8 cellular contexts compared by ENCODE assay signal in the genomic region with DNA sequence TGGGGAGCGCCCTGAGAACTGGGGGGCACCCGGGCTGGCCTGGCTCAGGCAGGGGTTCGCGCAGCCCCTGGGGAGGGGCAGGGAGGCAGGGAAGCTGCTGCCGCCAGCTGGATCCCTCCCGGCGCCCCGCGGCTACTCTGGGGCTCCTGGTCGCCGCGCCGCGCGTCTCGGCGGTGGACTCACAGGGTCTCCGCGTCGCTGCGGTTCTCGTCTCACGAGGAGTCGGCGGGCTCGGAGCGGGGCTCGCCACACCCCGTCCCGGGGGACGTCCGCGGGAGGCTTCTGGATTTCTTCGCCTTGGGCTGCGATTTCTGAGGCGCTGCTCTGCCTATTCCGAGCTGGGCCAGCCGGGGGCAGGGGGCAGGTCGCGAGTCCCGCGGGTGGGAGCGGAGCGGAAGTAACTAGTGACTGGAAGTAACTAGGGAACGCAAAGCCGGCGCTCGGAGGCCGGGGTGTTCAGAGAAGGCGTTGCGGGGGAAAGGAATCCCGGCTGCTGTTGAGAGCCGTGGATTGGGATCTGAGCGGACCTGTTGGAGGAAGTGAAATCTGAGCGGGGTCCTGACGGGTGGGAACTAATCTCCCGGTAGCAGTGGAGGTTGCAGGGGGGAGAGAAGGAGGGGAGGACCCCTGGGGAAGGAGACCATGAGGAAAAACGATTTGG. TPM values are rescaled to one million over a fixed set of nuclear protein-coding genes. Genes with fewer than 3 reads are reported as not detected.
A peak's percentile ranks its signal among the peaks of the same experiment; 100 is the strongest.
DNase-seq lines count a peak whose midpoint lies in the region; ATAC-seq and TF ChIP-seq lines count a peak whose summit lies in the region.

No MANE protein-coding gene starts in this region.

- H3K79me2 ChIP-seq in neural progenitor cell (ENCODE audit: low read depth): peaks cover 12% of the 10 kb centered on the region

- ATAC-seq in GM19468 (IDR thresholded peaks at IDR 0.05; ENCODE audit: extremely low read depth, unreplicated experiment): peak; percentile 15
- peak; percentile 0 for ATAC-seq in HG03575 (IDR thresholded peaks at IDR 0.05; ENCODE audit: extremely low read depth, insufficient number of reproducible peaks, low FRiP score, unreplicated experiment)

- H3K27ac ChIP-seq in neural progenitor cell: peak overlapping the region; percentile 60
- H3K27ac ChIP-seq in substantia nigra (ENCODE audit: low read depth, low read length, poor library complexity, severe bottlenecking): peak overlapping the region; percentile 86

- no peaks in the 10 kb centered on the region for H3K36me3 ChIP-seq in neural progenitor cell

- H3K27me3 Mint-ChIP-seq in neural progenitor cell (ENCODE audit: insufficient read depth, low read depth): peaks cover 5% of the 10 kb centered on the region

- H3K4me2 ChIP-seq in neural progenitor cell: peak overlapping the region; percentile 78

- H3K4me3 ChIP-seq in foreskin fibroblast (ENCODE audit: low read depth in 1 of 2, low read length in 2 of 2): peak overlapping the region; percentile 79 to 81
- peak overlapping the region; percentile 75 for H3K4me3 ChIP-seq in neural progenitor cell

- H3K36me3 Mint-ChIP-seq in neural progenitor cell: no peaks in the 10 kb centered on the region

- peak overlapping the region; percentile 18 for H3K9ac ChIP-seq in neural progenitor cell

- H3F3A ChIP-seq in neural progenitor cell (ENCODE audit: low read depth): peaks cover 21% of the 10 kb centered on the region

- peaks cover 24% of the 10 kb centered on the region for H3K4me1 Mint-ChIP-seq in neural progenitor cell

- peaks cover 20% of the 10 kb centered on the region for H3K27me3 ChIP-seq in neural progenitor cell

- H4K20me1 ChIP-seq in neural progenitor cell (ENCODE audit: low read depth): no peaks in the 10 kb centered on the region

- H3K27ac Mint-ChIP-seq in neural progenitor cell: peak overlapping the region; percentile 84

- TF ChIP-seq CTCF in foreskin fibroblast (IDR thresholded peaks at IDR 0.05; ENCODE audit: low read depth, low read length): peak; percentile 13
- peak; percentile 27 for TF ChIP-seq CTCF in neural progenitor cell (IDR thresholded peaks at IDR 0.05)

- peak overlapping the region; percentile 85 for H2AFZ ChIP-seq in neural progenitor cell (replicated peaks)

- peaks cover 10% of the 10 kb centered on the region for H3K4me1 ChIP-seq in neural progenitor cell

- H3K9me3 ChIP-seq in neural progenitor cell (ENCODE audit: low read depth): no peaks in the 10 kb centered on the region

- H3K4me3 Mint-ChIP-seq in neural progenitor cell: peak overlapping the region; percentile 93

- peak; percentile 32 for DNase-seq in COLO829 (ENCODE audit: low spot score)
- DNase-seq in RKO (ENCODE audit: low spot score): peak; percentile 82
- DNase-seq in activated gamma-delta T cell (lab: John Stamatoyannopoulos, UW): peak; percentile 49
- DNase-seq in foreskin fibroblast: peak; percentile 48 to 83
- peak; percentile 87 for DNase-seq in neural progenitor cell (ENCODE audit: low spot score)
- DNase-seq in substantia nigra (lab: John Stamatoyannopoulos, UW): peak in 40 of 49 donors; percentile 23 to 93 (median 46)

- no peaks in the 10 kb centered on the region for H3K9me3 Mint-ChIP-seq in neural progenitor cell

RNA-seq across cellular contexts. Expression of a gene that starts 0.5 kb away (rescaled TPM):
- 8.9 and 19.8 TPM in 2 replicates for total RNA-seq in neural progenitor cell (ENCODE audit: low replicate concordance)

RNA-seq across cellular contexts. Expression of a gene that starts 49.8 kb away (rescaled TPM):
- total RNA-seq in neural progenitor cell (ENCODE audit: low replicate concordance): 0.59 and 1.6 TPM in 2 replicates

Comparison
In these comparisons a context has a peak if more than half of its experiments do, and no peak if none do; other contexts are left out.
1. Peak in every context shown above with its lines: DNase-seq, ATAC-seq, H3K4me3 ChIP-seq and H3K27ac ChIP-seq.
2. DNase-seq: peak in every context shown above with its lines; median percentile 87 in neural progenitor cell; 82 in RKO; 66 in foreskin fibroblast; 49 in activated gamma-delta T cell; 46 in substantia nigra; 32 in COLO829.